ENCODE assay signal across 1 cellular context in the genomic region with DNA sequence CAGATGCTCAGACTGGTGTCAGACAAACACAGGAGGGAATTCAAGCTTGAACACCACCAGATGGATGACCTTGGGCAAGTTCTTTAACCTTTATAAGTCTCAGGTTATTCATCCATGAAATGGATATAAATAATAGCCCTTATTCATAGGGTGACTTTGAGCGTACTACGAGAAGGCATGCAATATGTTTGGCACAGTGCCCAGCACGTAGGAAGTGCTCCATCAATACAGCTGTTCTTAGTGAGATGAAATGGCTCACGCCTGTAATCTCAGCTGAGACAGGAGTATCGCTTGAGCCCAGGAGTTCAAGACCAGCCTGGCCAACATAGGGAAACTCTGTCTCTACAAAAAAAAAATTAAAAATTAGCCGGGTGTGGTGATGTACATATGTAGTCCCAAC.
TF ChIP-seq lines count a peak whose summit lies in the region.

No MANE protein-coding gene starts in this region.

TF ChIP-seq in H1, 55 proteins besides CTCF, POLR2A, EP300 and RAD21:
- TF ChIP-seq FOSL1 (IDR thresholded peaks at IDR 0.05; ENCODE audit: insufficient read depth, low read depth, low read length) (no peak), CHD2 (IDR thresholded peaks at IDR 0.05; ENCODE audit: low read length) (no peak), BRCA1 (IDR thresholded peaks at IDR 0.05; ENCODE audit: low read depth, low read length) (no peak), BCL11A (IDR thresholded peaks at IDR 0.05; ENCODE audit: low read depth in 2 of 2, low read length in 2 of 2) (no peak), KDM4A (IDR thresholded peaks at IDR 0.05; ENCODE audit: low read depth, low read length, severe bottlenecking) (no peak)
